9 cellular contexts compared by ENCODE assay signal in genomic region chr7:81499262-81500116, GRCh38.
DNase-seq lines count a peak whose midpoint lies in the region; TF ChIP-seq lines count a peak whose summit lies in the region.
"Had no signal": no experiment of that assay in that cellular context is flagged by ENCODE, and none has a peak within 500 bp of the region (broad histone marks: within the 10 kb centered on the region; RNA-seq: fewer than 3 reads in every experiment).

No MANE protein-coding gene starts in this region.

- H3K4me1 ChIP-seq in ovary (ENCODE audit: insufficient read depth), result no peaks in the 10 kb centered on the region

- H3K4me1 Mint-ChIP-seq in HFFc6 (ENCODE audit: low read depth) (peaks cover 35% of the 10 kb centered on the region), immature natural killer cell (no peaks in the 10 kb centered on the region)

- intact Hi-C loops in ovary (cut with DNase I), result no loop called here

- peak; percentile 41 for TF ChIP-seq CTCF in GM06990 (IDR thresholded peaks at IDR 0.05; ENCODE audit: insufficient read depth, low read length, poor library complexity, severe bottlenecking)
- peak; percentile 86 for TF ChIP-seq CTCF in HFFc6 (IDR thresholded peaks at IDR 0.05)
- peak; percentile 65 for TF ChIP-seq CTCF in fibroblast of pulmonary artery (IDR thresholded peaks at IDR 0.05; ENCODE audit: low read length, missing control alignments)
- TF ChIP-seq CTCF in ovary (IDR thresholded peaks at IDR 0.05), result peak in 2 of 3 donors; percentile 39 to 43

- TF ChIP-seq EP300 in ovary (IDR thresholded peaks at IDR 0.05), result no peak

- 63 to 66% (median 63%) methylated on average over 4 of the region's 4 CpGs for WGBS in ovary, 3 donors

- H3K27ac Mint-ChIP-seq in HFFc6, result peak overlapping the region; percentile 87
- no peak overlapping the region for H3K27ac Mint-ChIP-seq in immature natural killer cell
- H3K27ac Mint-ChIP-seq: activated naive CD4-positive, alpha-beta T cell treated with anti-CD3 and anti-CD28 coated beads, Interleukin-2, amount 50 U/mL, for 72 hours had no signal

- TF ChIP-seq POLR2A in ovary (IDR thresholded peaks at IDR 0.05), result no peak

- 0 out of 2 replicates have a peak overlapping the region, but pooled peaks have one; percentile 44 for H3K27ac ChIP-seq in SK-N-MC
- H3K27ac ChIP-seq in ovary, result no peak overlapping the region

- H3K4me3 Mint-ChIP-seq in HFFc6, result peak overlapping the region; percentile 11
- no peak overlapping the region for H3K4me3 Mint-ChIP-seq in immature natural killer cell

- peak overlapping the region; percentile 10 for H3K9ac ChIP-seq in SK-N-MC (ENCODE audit: insufficient read length)

- H3K27me3 ChIP-seq in GM06990 (replicated peaks; ENCODE audit: control insufficient read depth, insufficient read depth, low read length) (no peaks in the 10 kb centered on the region), ovary (no peaks in the 10 kb centered on the region)

- H3K27me3 Mint-ChIP-seq in HFFc6 (ENCODE audit: insufficient read depth) (no peaks in the 10 kb centered on the region), immature natural killer cell (ENCODE audit: low read depth in 3 of 3) (peaks cover 1 to 2% (median 2%) of the 10 kb centered on the region in 3 donors)

- H3K36me3 Mint-ChIP-seq in HFFc6 (ENCODE audit: low read depth) (no peaks in the 10 kb centered on the region), immature natural killer cell (no peaks in the 10 kb centered on the region)
- H3K36me3 Mint-ChIP-seq: activated naive CD4-positive, alpha-beta T cell treated with anti-CD3 and anti-CD28 coated beads, Interleukin-2, amount 50 U/mL, for 72 hours had no signal

- H3K36me3 ChIP-seq in GM06990 (ENCODE audit: control insufficient read depth, insufficient read depth, low read length) (no peaks in the 10 kb centered on the region), SK-N-MC (ENCODE audit: insufficient read depth, low read length) (no peaks in the 10 kb centered on the region), ovary (no peaks in the 10 kb centered on the region)

- no peak overlapping the region for H3K4me3 ChIP-seq in GM06990 (replicated peaks; ENCODE audit: low read depth, low read length)
- H3K4me3 ChIP-seq in SK-N-MC, result peak overlapping the region; percentile 25
- no peak overlapping the region for H3K4me3 ChIP-seq in fibroblast of pulmonary artery (replicated peaks; ENCODE audit: low read depth, low read length)
- no peak overlapping the region for H3K4me3 ChIP-seq in ovary

- H3K9me3 Mint-ChIP-seq in HFFc6 (no peaks in the 10 kb centered on the region), immature natural killer cell (peaks cover 0 to 6% (median 1%) of the 10 kb centered on the region in 6 donors)
- H3K9me3 Mint-ChIP-seq: activated naive CD4-positive, alpha-beta T cell treated with anti-CD3 and anti-CD28 coated beads, Interleukin-2, amount 50 U/mL, for 72 hours had no signal

- peak; percentile 15 for DNase-seq in GM06990 (ENCODE audit: extremely low read depth, insufficient read length)
- DNase-seq in HFFc6, result peak; percentile 85
- peak; percentile 57 for DNase-seq in NCI-H1417 treated with DMSO at 0.1 percent for 48 hours (lab: John Stamatoyannopoulos, UW)
- DNase-seq in SK-N-MC (ENCODE audit: low read depth, low spot score), result peak; percentile 84
- DNase-seq in fibroblast of pulmonary artery (ENCODE audit: low read depth), result peak; percentile 95
- peak in 1 of 5 donors; percentile 14 for DNase-seq in ovary
- DNase-seq in stimulated activated naive CD4-positive, alpha-beta T cell treated with Interleukin-2 at 50 U/mL for 16 hours (lab: John Stamatoyannopoulos, UW), result no peak
- DNase-seq in immature natural killer cell, result no peak

- H3K9me3 ChIP-seq in SK-N-MC (ENCODE audit: low read depth, low read length) (no peaks in the 10 kb centered on the region), ovary (no peaks in the 10 kb centered on the region)

Comparison
In these comparisons a context has a peak if more than half of its experiments do, and no peak if none do; other contexts are left out.
1. DNase-seq: peak in GM06990 (single experiment), HFFc6 (single experiment), NCI-H1417 treated with DMSO at 0.1 percent for 48 hours (single experiment), SK-N-MC (single experiment) and fibroblast of pulmonary artery (single experiment); none in stimulated activated naive CD4-positive, alpha-beta T cell treated with Interleukin-2 at 50 U/mL for 16 hours (single experiment) and immature natural killer cell (0 of 3).
2. Peak in every context shown above with its lines, with median percentiles within 50 percentile points of each other: CTCF ChIP-seq.